ENCODE assay signal across 15 cellular contexts in the genomic region with DNA sequence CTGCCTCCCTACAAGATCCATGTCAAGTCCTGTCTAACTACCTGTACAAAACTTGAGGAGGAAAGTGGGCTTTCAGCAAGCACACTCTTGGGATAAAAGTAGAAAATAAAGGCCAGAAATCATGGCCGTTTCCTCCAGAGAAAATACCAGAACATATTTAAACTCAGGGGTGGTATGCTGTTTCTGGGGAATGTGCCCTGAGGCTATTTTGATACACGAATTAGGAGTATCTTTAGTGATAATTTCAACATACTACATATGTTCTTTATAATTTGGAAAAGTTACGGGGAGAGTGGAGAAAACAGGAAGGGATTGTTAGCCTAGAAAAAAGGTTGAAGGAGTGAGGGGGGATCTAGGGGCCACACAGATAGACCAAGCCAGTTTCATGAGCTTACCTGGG. TPM values are rescaled to one million over a fixed set of nuclear protein-coding genes. Genes with fewer than 3 reads are reported as not detected.
A peak's percentile ranks its signal among the peaks of the same experiment; 100 is the strongest.
DNase-seq lines count a peak whose midpoint lies in the region; ATAC-seq and TF ChIP-seq lines count a peak whose summit lies in the region.
"Had no signal": no experiment of that assay in that cellular context is flagged by ENCODE, and none has a peak within 500 bp of the region (broad histone marks: within the 10 kb centered on the region; RNA-seq: fewer than 3 reads in every experiment).

No MANE protein-coding gene starts in this region.

- H2AFZ ChIP-seq in GM23338 (peak overlapping the region; percentile 77), neural progenitor cell (replicated peaks) (peak overlapping the region; percentile 7)

- H3K9me2 ChIP-seq in GM23338 (ENCODE audit: insufficient read depth), result no peaks in the 10 kb centered on the region

- H3K9me3 Mint-ChIP-seq in GM23338, result no peaks in the 10 kb centered on the region
- no peaks in the 10 kb centered on the region for H3K9me3 Mint-ChIP-seq in neural progenitor cell
- H3K9me3 Mint-ChIP-seq in activated T-cell treated with anti-CD3 and anti-CD28 coated beads, Interleukin-2, amount 50 U/mL, for 24 hours, result no peaks in the 10 kb centered on the region
- peaks cover 9% of the 10 kb centered on the region for H3K9me3 Mint-ChIP-seq in WTC11
- H3K9me3 Mint-ChIP-seq: CD8-positive, alpha-beta T cell had no signal

- H3K27me3 ChIP-seq in GM23338 (ENCODE audit: insufficient read depth) (no peaks in the 10 kb centered on the region), adipocyte (replicated peaks; ENCODE audit: control insufficient read depth, insufficient read depth, low read length) (no peaks in the 10 kb centered on the region), neural progenitor cell (no peaks in the 10 kb centered on the region)

- POLR2A ChIA-PET in WTC11 (lab: Charles Lee), result interaction anchor here (0.6 kb wide), 1 partner anchor 608 kb away, joined by 3 read pairs; no protein-coding TSS in a partner anchor

- DNase-seq in EH (ENCODE audit: low read depth), result peak; percentile 56
- DNase-seq in GM23338 (ENCODE audit: low spot score), result no peak
- peak; percentile 74 for DNase-seq in adipocyte (ENCODE audit: low read depth)
- DNase-seq in neural progenitor cell (ENCODE audit: low spot score), result no peak
- DNase-seq in activated T-cell treated with anti-CD3 and anti-CD28 coated beads, Interleukin-2, amount 50 U/mL, for 24 hours, result no peak
- no peak for DNase-seq in WTC11 (ENCODE audit: low spot score)
- DNase-seq: CD8-positive, alpha-beta T cell; COR-L47; DMS153; DMS79 treated with DMSO at 0.1 percent for 48 hours; KBM-7 had no signal

- TF ChIP-seq CTCF in GM23338 (conservative IDR thresholded peaks at IDR 0.05; ENCODE audit: low read depth in 2 of 2), result no peak
- no peak for TF ChIP-seq CTCF in neural progenitor cell (IDR thresholded peaks at IDR 0.05)
- no peak for TF ChIP-seq CTCF in WTC11 (IDR thresholded peaks at IDR 0.05)

- H3K4me3 Mint-ChIP-seq in GM23338 (no peak overlapping the region), neural progenitor cell (no peak overlapping the region), WTC11 (no peak overlapping the region)
- no peak overlapping the region for H3K4me3 Mint-ChIP-seq in activated T-cell treated with anti-CD3 and anti-CD28 coated beads, Interleukin-2, amount 50 U/mL, for 24 hours
- H3K4me3 Mint-ChIP-seq: CD14-positive monocyte; CD8-positive, alpha-beta T cell had no signal

- H3K9ac ChIP-seq in adipocyte (ENCODE audit: low read length) (no peak overlapping the region), neural progenitor cell (no peak overlapping the region)

- no peaks in the 10 kb centered on the region for H3K36me3 Mint-ChIP-seq in GM23338 (ENCODE audit: low read depth)
- H3K36me3 Mint-ChIP-seq in neural progenitor cell, result no peaks in the 10 kb centered on the region
- H3K36me3 Mint-ChIP-seq in activated T-cell treated with anti-CD3 and anti-CD28 coated beads, Interleukin-2, amount 50 U/mL, for 24 hours (ENCODE audit: low read depth), result no peaks in the 10 kb centered on the region
- H3K36me3 Mint-ChIP-seq in WTC11, result no peaks in the 10 kb centered on the region
- H3K36me3 Mint-ChIP-seq: CD14-positive monocyte; CD8-positive, alpha-beta T cell had no signal

- ATAC-seq in GM23338 (no peak), WTC11 (no peak), GM18511 (IDR thresholded peaks at IDR 0.05; ENCODE audit: unreplicated experiment) (no peak)
- ATAC-seq: A549; CD8-positive, alpha-beta T cell; HCT116 had no signal

- no peaks in the 10 kb centered on the region; the same call in 1 of the 2 replicates for H4K20me1 ChIP-seq in GM23338 (replicated peaks; ENCODE audit: insufficient read depth)
- H4K20me1 ChIP-seq in neural progenitor cell (ENCODE audit: low read depth), result no peaks in the 10 kb centered on the region

- no peaks in the 10 kb centered on the region for H3F3A ChIP-seq in GM23338 (replicated peaks; ENCODE audit: low read depth)
- no peaks in the 10 kb centered on the region for H3F3A ChIP-seq in neural progenitor cell (ENCODE audit: low read depth)

- H3K4me3 ChIP-seq in GM23338, result no peak overlapping the region
- H3K4me3 ChIP-seq in adipocyte (ENCODE audit: low read length), result no peak overlapping the region
- H3K4me3 ChIP-seq in neural progenitor cell, result no peak overlapping the region
- H3K4me3 ChIP-seq: A549 had no signal

- peaks cover 2% of the 10 kb centered on the region for H3K27me3 Mint-ChIP-seq in GM23338 (ENCODE audit: insufficient read depth, low read depth, poor library complexity)
- H3K27me3 Mint-ChIP-seq in neural progenitor cell (ENCODE audit: insufficient read depth, low read depth), result no peaks in the 10 kb centered on the region
- no peaks in the 10 kb centered on the region for H3K27me3 Mint-ChIP-seq in activated T-cell treated with anti-CD3 and anti-CD28 coated beads, Interleukin-2, amount 50 U/mL, for 24 hours
- H3K27me3 Mint-ChIP-seq in WTC11 (ENCODE audit: low read depth), result no peaks in the 10 kb centered on the region; the same call in 1 of the 2 replicates

- H3K4me1 ChIP-seq in GM23338 (ENCODE audit: insufficient read depth) (no peaks in the 10 kb centered on the region), adipocyte (ENCODE audit: control insufficient read depth, insufficient read depth, low read length) (no peaks in the 10 kb centered on the region), neural progenitor cell (no peaks in the 10 kb centered on the region)
- H3K4me1 ChIP-seq: A549 had no signal

- CTCF ChIA-PET in WTC11 (lab: Charles Lee), result interaction anchor here (1.0 to 2.7 kb wide), 2 partner anchors 7 to 407 kb away, joined by 4 to 16 read pairs; no protein-coding TSS in a partner anchor

- H3K36me3 ChIP-seq in GM23338 (ENCODE audit: insufficient read depth) (no peaks in the 10 kb centered on the region), adipocyte (ENCODE audit: control insufficient read depth, insufficient read depth, low read length, severe bottlenecking) (no peaks in the 10 kb centered on the region), neural progenitor cell (no peaks in the 10 kb centered on the region)

- no peak overlapping the region for H3K27ac Mint-ChIP-seq in GM23338
- no peak overlapping the region for H3K27ac Mint-ChIP-seq in neural progenitor cell
- H3K27ac Mint-ChIP-seq in activated T-cell treated with anti-CD3 and anti-CD28 coated beads, Interleukin-2, amount 50 U/mL, for 24 hours, result no peak overlapping the region
- no peak overlapping the region for H3K27ac Mint-ChIP-seq in WTC11
- H3K27ac Mint-ChIP-seq: CD14-positive monocyte; CD8-positive, alpha-beta T cell had no signal

- H3K9me3 ChIP-seq in adipocyte (ENCODE audit: control insufficient read depth, low read length), result no peaks in the 10 kb centered on the region
- no peaks in the 10 kb centered on the region for H3K9me3 ChIP-seq in neural progenitor cell (ENCODE audit: low read depth)
- H3K9me3 ChIP-seq: A549 had no signal

- H3K4me1 Mint-ChIP-seq in GM23338 (no peaks in the 10 kb centered on the region), neural progenitor cell (no peaks in the 10 kb centered on the region), WTC11 (no peaks in the 10 kb centered on the region)
- H3K4me1 Mint-ChIP-seq in activated T-cell treated with anti-CD3 and anti-CD28 coated beads, Interleukin-2, amount 50 U/mL, for 24 hours (ENCODE audit: low read depth), result no peaks in the 10 kb centered on the region
- H3K4me1 Mint-ChIP-seq: CD14-positive monocyte had no signal

- H3K4me2 ChIP-seq in GM23338 (no peak overlapping the region), neural progenitor cell (no peak overlapping the region)
- H3K4me2 ChIP-seq: A549 had no signal

- H3K79me2 ChIP-seq in GM23338 (replicated peaks; ENCODE audit: insufficient read depth), result no peaks in the 10 kb centered on the region
- no peaks in the 10 kb centered on the region for H3K79me2 ChIP-seq in neural progenitor cell (ENCODE audit: low read depth)

- H3K27ac ChIP-seq in GM23338 (ENCODE audit: low read depth), result no peak overlapping the region
- no peak overlapping the region for H3K27ac ChIP-seq in neural progenitor cell
- H3K27ac ChIP-seq: A549 had no signal

TF ChIP-seq in GM23338, 12 proteins besides CTCF, POLR2A, EP300 and RAD21 (continues in another document):
- TF ChIP-seq NANOG (IDR thresholded peaks at IDR 0.05; ENCODE audit: borderline replicate concordance), result no peak
- no peak for TF ChIP-seq JUNB (IDR thresholded peaks at IDR 0.05; ENCODE audit: unreplicated experiment)

TF ChIP-seq in WTC11, 78 proteins besides CTCF, POLR2A, EP300 and RAD21 (continues in another document):
- TF ChIP-seq ESRRA (CRISPR knock-in tag; IDR thresholded peaks at IDR 0.05; ENCODE audit: borderline replicate concordance) (no peak), JUN (CRISPR knock-in tag; IDR thresholded peaks at IDR 0.05) (no peak), ATF1 (CRISPR knock-in tag; IDR thresholded peaks at IDR 0.05) (no peak), ZNF219 (CRISPR knock-in tag; IDR thresholded peaks at IDR 0.05; ENCODE audit: borderline replicate concordance) (no peak)
- TF ChIP-seq, protein P1, sequence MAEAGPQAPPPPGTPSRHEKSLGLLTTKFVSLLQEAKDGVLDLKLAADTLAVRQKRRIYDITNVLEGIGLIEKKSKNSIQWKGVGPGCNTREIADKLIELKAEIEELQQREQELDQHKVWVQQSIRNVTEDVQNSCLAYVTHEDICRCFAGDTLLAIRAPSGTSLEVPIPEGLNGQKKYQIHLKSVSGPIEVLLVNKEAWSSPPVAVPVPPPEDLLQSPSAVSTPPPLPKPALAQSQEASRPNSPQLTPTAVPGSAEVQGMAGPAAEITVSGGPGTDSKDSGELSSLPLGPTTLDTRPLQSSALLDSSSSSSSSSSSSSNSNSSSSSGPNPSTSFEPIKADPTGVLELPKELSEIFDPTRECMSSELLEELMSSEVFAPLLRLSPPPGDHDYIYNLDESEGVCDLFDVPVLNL (CRISPR knock-in tag; IDR thresholded peaks at IDR 0.05; ENCODE audit: borderline replicate concordance, low read depth), result no peak
- TF ChIP-seq, protein P2, sequence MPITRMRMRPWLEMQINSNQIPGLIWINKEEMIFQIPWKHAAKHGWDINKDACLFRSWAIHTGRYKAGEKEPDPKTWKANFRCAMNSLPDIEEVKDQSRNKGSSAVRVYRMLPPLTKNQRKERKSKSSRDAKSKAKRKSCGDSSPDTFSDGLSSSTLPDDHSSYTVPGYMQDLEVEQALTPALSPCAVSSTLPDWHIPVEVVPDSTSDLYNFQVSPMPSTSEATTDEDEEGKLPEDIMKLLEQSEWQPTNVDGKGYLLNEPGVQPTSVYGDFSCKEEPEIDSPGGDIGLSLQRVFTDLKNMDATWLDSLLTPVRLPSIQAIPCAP (CRISPR knock-in tag; IDR thresholded peaks at IDR 0.05), result no peak

RNA-seq across cellular contexts. Expression of a gene that starts 18.7 kb away (rescaled TPM):
- total RNA-seq in GM23338 (2014; rRNA removed; shearing (Covaris generic)), result 139 and 185 TPM in 2 replicates
- polyA plus RNA-seq in GM23338 (2016; fragmentation: Nextera tagmentation; extraction: Ambion mirVana), result 34.0 and 45.1 TPM in 2 replicates
- total RNA-seq in neural progenitor cell (ENCODE audit: low replicate concordance) (85.2 and 93.7 TPM in 2 replicates), WTC11 (2021) (142 to 173 TPM (median 145 TPM) in 3 replicates)

Comparison
In these comparisons a context has a peak if more than half of its experiments do, and no peak if none do; other contexts are left out.
1. DNase-seq: peak in EH (single experiment) and adipocyte (single experiment); none in GM23338 (single experiment), neural progenitor cell (single experiment), activated T-cell treated with anti-CD3 and anti-CD28 coated beads, Interleukin-2, amount 50 U/mL, for 24 hours (single experiment) and WTC11 (single experiment).